In genomic region chr16:21361612-21362227, GRCh38 we compare ENCODE assay signal across 8 cellular contexts.
DNase-seq lines count a peak whose midpoint lies in the region; TF ChIP-seq lines count a peak whose summit lies in the region.
"Not testable (repeated sequence)": the region's sequence is repeated elsewhere in the genome, so short reads cannot be mapped to it uniquely, and the experiment has no call there.

No MANE protein-coding gene starts in this region.

- not testable (repeated sequence) for H4K20me1 ChIP-seq in OCI-LY1 (ENCODE audit: insufficient read depth, low read length)

- peak overlapping the region; percentile 95 for H3K27ac ChIP-seq in OCI-LY1 (ENCODE audit: low read depth, low read length, poor library complexity, severe bottlenecking)
- H3K27ac ChIP-seq in adrenal gland = peak overlapping the region in 3 of 5 donors; percentile 36 to 71 (median 51)
- peak overlapping the region in 3 of 4 donors; percentile 52 to 68 (median 59) for H3K27ac ChIP-seq in sigmoid colon

- H3K27me3 ChIP-seq in OCI-LY1 (ENCODE audit: insufficient read depth, low read length); adrenal gland; sigmoid colon: not testable (repeated sequence)

- not testable (repeated sequence) for H3K9me3 ChIP-seq in OCI-LY1 (ENCODE audit: low read length); adrenal gland (replicated peaks in 1 of 3); sigmoid colon

- H3K36me3 ChIP-seq in OCI-LY1 (ENCODE audit: insufficient read depth, low read length); adrenal gland (replicated peaks in 1 of 2); sigmoid colon: not testable (repeated sequence)

- 33 to 48% (median 42%) methylated on average over 7 to 9 of the region's 9 CpGs for WGBS in adrenal gland, 4 donors
- 79 to 93% methylated on average over 9 of the region's 9 CpGs for WGBS in sigmoid colon, 2 donors

- peak in 1 of 2 donors; percentile 47 for TF ChIP-seq POLR2A in adrenal gland (IDR thresholded peaks at IDR 0.05)
- TF ChIP-seq POLR2A in sigmoid colon (IDR thresholded peaks at IDR 0.05) = not testable (repeated sequence)

- not testable (repeated sequence) for H3F3A ChIP-seq in OCI-LY1 (ENCODE audit: insufficient read depth, low read length)

- not testable (repeated sequence) for TF ChIP-seq CTCF in OCI-LY1 (IDR thresholded peaks at IDR 0.05; ENCODE audit: low read length); adrenal gland (IDR thresholded peaks at IDR 0.05); foreskin fibroblast (IDR thresholded peaks at IDR 0.05; ENCODE audit: low read depth, low read length); sigmoid colon (IDR thresholded peaks at IDR 0.05)

- peak overlapping the region; percentile 60 for H3K4me2 ChIP-seq in OCI-LY1 (ENCODE audit: low read length)

- intact Hi-C loops in adrenal gland (cut with DNase I); sigmoid colon (cut with DNase I): not testable (repeated sequence)

- peak in 1 of 4 donors; percentile 50 for TF ChIP-seq EP300 in sigmoid colon (IDR thresholded peaks at IDR 0.05)

- H3K4me1 ChIP-seq in OCI-LY1 (ENCODE audit: insufficient read depth, low read length, severe bottlenecking) = peaks cover 87% of the 10 kb centered on the region
- not testable (repeated sequence) for H3K4me1 ChIP-seq in adrenal gland (replicated peaks in 1 of 2)
- peaks cover 0 to 15% (median 0%) of the 10 kb centered on the region in 4 donors for H3K4me1 ChIP-seq in sigmoid colon

- H2AFZ ChIP-seq in OCI-LY1 (ENCODE audit: low read length) = not testable (repeated sequence)

- DNase-seq in AG08395 (ENCODE audit: low spot score) (peak; percentile 10), Daoy (ENCODE audit: low read depth) (peak; percentile 22), HCEC 1CT (peak; percentile 19), adrenal gland (peak; percentile 58 to 91 (median 85)), foreskin fibroblast (peak; percentile 41 to 77), islet precursor cell (peak; percentile 79), sigmoid colon (peak; percentile 81)

- not testable (repeated sequence) for H3K79me2 ChIP-seq in OCI-LY1 (ENCODE audit: insufficient read depth, low read length)

- peak overlapping the region; percentile 19 for H3K4me3 ChIP-seq in OCI-LY1 (ENCODE audit: low read depth, low read length, poor library complexity, severe bottlenecking)
- H3K4me3 ChIP-seq in adrenal gland; foreskin fibroblast (ENCODE audit: low read depth in 1 of 2, low read length in 2 of 2); sigmoid colon: not testable (repeated sequence)

- H3K9ac ChIP-seq in OCI-LY1 (ENCODE audit: low read length) = peak overlapping the region; percentile 67; the same call in 1 of the 2 replicates

- not testable (repeated sequence) for H3K9me2 ChIP-seq in OCI-LY1 (ENCODE audit: low read depth, low read length)

Comparison
In these comparisons a context has a peak if more than half of its experiments do, and no peak if none do; other contexts are left out.
1. DNase-seq: peak in every context shown above with its lines; median percentile 85 in adrenal gland; 81 in sigmoid colon; 79 in islet precursor cell; 59 in foreskin fibroblast; 22 in Daoy; 19 in HCEC 1CT; 10 in AG08395.